25 cellular contexts compared by ENCODE assay signal in the genomic region with DNA sequence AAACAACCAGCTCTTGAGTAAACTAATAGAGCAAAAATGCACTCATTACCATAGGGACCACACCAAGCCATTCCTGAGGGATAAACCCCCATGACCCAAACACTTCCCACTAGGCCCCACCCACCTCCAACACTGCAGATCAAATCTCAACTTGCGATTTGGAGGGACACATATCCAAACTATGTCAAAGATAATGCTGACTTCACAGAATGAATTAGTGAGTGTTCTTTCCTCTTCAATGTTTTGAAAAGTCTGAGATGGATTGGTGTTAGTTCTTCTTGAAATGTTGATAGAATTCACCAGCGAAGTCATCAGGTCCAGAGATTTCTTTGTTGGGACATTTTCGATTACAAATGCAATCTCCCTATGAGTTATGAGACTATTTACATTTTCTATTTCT.
"Had no signal": no experiment of that assay in that cellular context is flagged by ENCODE, and none has a peak within 500 bp of the region (broad histone marks: within the 10 kb centered on the region; RNA-seq: fewer than 3 reads in every experiment).

No MANE protein-coding gene starts in this region.

- H3K27ac ChIP-seq: gastroesophageal sphincter, neutrophil, ovary, uterus had no signal

- ATAC-seq: activated CD4-positive, CD25-positive, alpha-beta regulatory T cell treated with anti-CD3 and anti-CD28 coated beads, Interleukin-2, amount 50 U/mL, for 24 hours; gastroesophageal sphincter; mucosa of descending colon; sciatic nerve; stimulated activated memory B cell treated with anti-CD40 and anti-IgM and Interleukin-4, amounts not matched to agents 10 μg/mL and 1 μg/mL and 100 μg/mL, for 72 hours; stimulated activated naive CD8-positive, alpha-beta T cell treated with anti-CD3 and anti-CD28 coated beads, Interleukin-15, amount 100 ng/mL, for 72 hours had no signal

- H3K27me3 ChIP-seq: gastroesophageal sphincter, neutrophil, ovary, uterus had no signal

- H3K4me1 ChIP-seq: gastroesophageal sphincter, uterus had no signal

- H3K4me3 ChIP-seq: gastroesophageal sphincter, mucosa of descending colon, ovary, uterus had no signal

- FAIRE-seq: astrocyte, kidney, small intestine had no signal

- H3K9me3 ChIP-seq: gastroesophageal sphincter, mucosa of descending colon, neutrophil, ovary, uterus had no signal

- H3K36me3 ChIP-seq: gastroesophageal sphincter, neutrophil, ovary, uterus had no signal

- DNase-seq: activated CD4-positive, alpha-beta T cell treated with anti-CD3 and anti-CD28 coated beads for 48 hours; activated CD4-positive, alpha-beta T cell treated with anti-CD3 and anti-CD28 coated beads, Interleukin-2, amount 50 U/mL, for 48 hours; activated CD8-positive, alpha-beta memory T cell treated with anti-CD3 and anti-CD28 coated beads for 24 hours; activated gamma-delta T cell; activated naive CD4-positive, alpha-beta T cell treated with anti-CD3 and anti-CD28 coated beads, Interleukin-2, amount 10 ng/mL, durations not matched to agents 7 days and 5 days; activated naive CD8-positive, alpha-beta T cell treated with anti-CD3 and anti-CD28 coated beads, Interleukin-2, amount 10 ng/mL, durations not matched to agents 7 days and 5 days; hippocampal formation; immature natural killer cell; kidney; mucosa of descending colon; nephron progenitor cell; ovary; small intestine; stimulated activated CD4-positive, alpha-beta T cell treated with anti-CD3 and anti-CD28 coated beads, Interleukin-4, amount 100 ng/mL, for 4 hours; stimulated activated CD8-positive, alpha-beta memory T cell treated with anti-CD3 and anti-CD28 coated beads, Interleukin-4, amount 100 ng/mL, for 48 hours; stimulated activated naive CD8-positive, alpha-beta T cell treated with anti-CD3 and anti-CD28 coated beads, Interleukin-15, amount 100 ng/mL, for 72 hours; substantia nigra; T-helper 1 cell; uterus had no signal
